8 cellular contexts compared by ENCODE assay signal in genomic region chr3:71128951-71129350, GRCh38.
DNase-seq lines count a peak whose midpoint lies in the region; ATAC-seq, FAIRE-seq and TF ChIP-seq lines count a peak whose summit lies in the region.

No MANE protein-coding gene starts in this region.

- no peaks in the 10 kb centered on the region for H3K9me3 ChIP-seq in astrocyte (ENCODE audit: insufficient read depth, low read depth, low read length)
- no peaks in the 10 kb centered on the region for H3K9me3 ChIP-seq in tibial nerve
- no peaks in the 10 kb centered on the region for H3K9me3 ChIP-seq in neuronal stem cell (replicated peaks in 1 of 2; ENCODE audit: control insufficient read depth in 2 of 2, insufficient read depth in 1 of 2, low read depth in 1 of 2, low read length in 2 of 2)

- no peak for FAIRE-seq in astrocyte (lab: Jason Lieb, UNC)

- no peaks in the 10 kb centered on the region for H3K27me3 Mint-ChIP-seq in activated T-cell treated with anti-CD3 and anti-CD28 coated beads, Interleukin-2, amount 50 U/mL, for 72 hours (ENCODE audit: low read depth)
- H3K27me3 Mint-ChIP-seq in astrocyte (ENCODE audit: low read depth, unreplicated experiment): no peaks in the 10 kb centered on the region
- no peaks in the 10 kb centered on the region for H3K27me3 Mint-ChIP-seq in memory B cell

- H3K4me2 ChIP-seq in astrocyte (ENCODE audit: low read length) (peak overlapping the region; percentile 88), neuronal stem cell (ENCODE audit: insufficient read depth, low read length, poor library complexity, severe bottlenecking) (no peak overlapping the region)

- no peak overlapping the region for H3K14ac ChIP-seq in neuronal stem cell (ENCODE audit: low read length)

- H3K18ac ChIP-seq in neuronal stem cell (ENCODE audit: low read length): no peak overlapping the region

- H2BK5ac ChIP-seq in neuronal stem cell (ENCODE audit: low read length): no peak overlapping the region

- no peak overlapping the region for H3K4ac ChIP-seq in neuronal stem cell (ENCODE audit: low read length)

- no peak for TF ChIP-seq POLR2A in tibial nerve (IDR thresholded peaks at IDR 0.05)

- WGBS in tibial nerve, 2 donors: 8 to 9% methylated on average over 6 of the region's 6 CpGs
- no CpG with 5 or more reads among the region's 6 CpGs for WGBS in neuronal stem cell (ENCODE audit: extremely low coverage in 2 of 2, insufficient read length in 2 of 2, insufficient replicate concordance in 1 of 2), 2 donors

- no peaks in the 10 kb centered on the region for H3K9me3 Mint-ChIP-seq in activated T-cell treated with anti-CD3 and anti-CD28 coated beads, Interleukin-2, amount 50 U/mL, for 72 hours
- H3K9me3 Mint-ChIP-seq in astrocyte (ENCODE audit: unreplicated experiment) (no peaks in the 10 kb centered on the region), memory B cell (no peaks in the 10 kb centered on the region)

- DNase-seq in activated T-cell treated with anti-CD3 and anti-CD28 coated beads, Interleukin-2, amount 50 U/mL, for 72 hours: no peak
- no peak for DNase-seq in activated T-cell treated with anti-CD3 and anti-CD28 coated beads, Interleukin-2, amount 50 U/mL, for 1 hour
- DNase-seq in astrocyte (ENCODE audit: low read depth) (no peak), memory B cell (ENCODE audit: low spot score in 2 of 2) (no peak), tibial nerve (ENCODE audit: low spot score in 2 of 2) (no peak), neuronal stem cell (ENCODE audit: low spot score) (no peak), NCI-H510A treated with DMSO at 0.1 percent for 48 hours (lab: John Stamatoyannopoulos, UW) (no peak), hippocampal formation (lab: John Stamatoyannopoulos, UW) (no peak)

- H2BK120ac ChIP-seq in neuronal stem cell (ENCODE audit: low read depth, low read length): no peak overlapping the region

- H3K4me3 ChIP-seq in astrocyte (ENCODE audit: insufficient read depth, low read depth, low read length) (peak overlapping the region; percentile 69), tibial nerve (peak overlapping the region; percentile 30 to 60 (median 44)), neuronal stem cell (ENCODE audit: low read length in 2 of 2) (peak overlapping the region in 1 of 2 donors; percentile 59)

- no peak for ATAC-seq in activated T-cell treated with anti-CD3 and anti-CD28 coated beads, Interleukin-2, amount 50 U/mL, for 72 hours (replicated peaks in 1 of 2)
- no peak for ATAC-seq in memory B cell (ENCODE audit: low read depth)

- peaks cover 61% of the 10 kb centered on the region for H3K79me2 ChIP-seq in astrocyte (ENCODE audit: insufficient read depth, low read length)

- H2AFZ ChIP-seq in astrocyte (ENCODE audit: low read depth, low read length) (no peak overlapping the region), neuronal stem cell (ENCODE audit: low read length) (no peak overlapping the region)

- H3K27ac Mint-ChIP-seq in activated T-cell treated with anti-CD3 and anti-CD28 coated beads, Interleukin-2, amount 50 U/mL, for 72 hours: peak overlapping the region; percentile 98
- H3K27ac Mint-ChIP-seq in astrocyte (ENCODE audit: unreplicated experiment): peak overlapping the region; percentile 93
- peak overlapping the region; percentile 100 for H3K27ac Mint-ChIP-seq in memory B cell

- peak in 1 of 2 donors; percentile 6 for TF ChIP-seq EP300 in tibial nerve (IDR thresholded peaks at IDR 0.05)

- no peaks in the 10 kb centered on the region for H3K36me3 ChIP-seq in astrocyte (ENCODE audit: insufficient read depth, low read length)
- H3K36me3 ChIP-seq in tibial nerve: no peaks in the 10 kb centered on the region
- peaks cover 0 to 1% of the 10 kb centered on the region in 2 donors for H3K36me3 ChIP-seq in neuronal stem cell (replicated peaks in 1 of 2; ENCODE audit: control insufficient read depth in 2 of 2, insufficient read depth in 2 of 2, low read length in 2 of 2)

- H3K4me1 ChIP-seq in astrocyte (ENCODE audit: insufficient read depth, low read length) (peaks cover 53% of the 10 kb centered on the region), tibial nerve (peaks cover 0 to 63% (median 24%) of the 10 kb centered on the region in 4 donors), neuronal stem cell (ENCODE audit: control insufficient read depth in 2 of 2, insufficient read depth in 1 of 2, low read depth in 1 of 2, low read length in 2 of 2) (peaks cover 15 to 46% of the 10 kb centered on the region in 2 donors)

- H3K4me3 Mint-ChIP-seq in activated T-cell treated with anti-CD3 and anti-CD28 coated beads, Interleukin-2, amount 50 U/mL, for 72 hours: peak overlapping the region; percentile 88 to 97
- H3K4me3 Mint-ChIP-seq in astrocyte (ENCODE audit: unreplicated experiment): peak overlapping the region; percentile 81
- peak overlapping the region; percentile 100 for H3K4me3 Mint-ChIP-seq in memory B cell

- H3K23ac ChIP-seq in neuronal stem cell (ENCODE audit: low read depth, low read length, poor library complexity): no peak overlapping the region

- H3K27ac ChIP-seq in astrocyte (ENCODE audit: low read depth, low read length) (peak overlapping the region; percentile 92), tibial nerve (peak overlapping the region; percentile 65 to 88 (median 88)), neuronal stem cell (replicated peaks; ENCODE audit: low read length) (no peak overlapping the region)

- peaks cover 71% of the 10 kb centered on the region for H3K4me1 Mint-ChIP-seq in activated T-cell treated with anti-CD3 and anti-CD28 coated beads, Interleukin-2, amount 50 U/mL, for 72 hours (ENCODE audit: low read depth)
- H3K4me1 Mint-ChIP-seq in astrocyte (ENCODE audit: low read depth, unreplicated experiment): peaks cover 53% of the 10 kb centered on the region
- H3K4me1 Mint-ChIP-seq in memory B cell: peaks cover 41% of the 10 kb centered on the region

- H4K8ac ChIP-seq in neuronal stem cell (ENCODE audit: low read depth, low read length): no peak overlapping the region

- TF ChIP-seq CTCF in astrocyte (IDR thresholded peaks at IDR 0.05; ENCODE audit: insufficient read depth, low read depth, low read length): no peak
- TF ChIP-seq CTCF in tibial nerve (IDR thresholded peaks at IDR 0.05): no peak

- H2AK5ac ChIP-seq in neuronal stem cell (ENCODE audit: low read depth, low read length): no peak overlapping the region

- H2BK12ac ChIP-seq in neuronal stem cell (ENCODE audit: low read length): no peak overlapping the region

- H3K27me3 ChIP-seq in astrocyte (ENCODE audit: insufficient read depth, low read length) (no peaks in the 10 kb centered on the region), tibial nerve (no peaks in the 10 kb centered on the region), neuronal stem cell (ENCODE audit: control insufficient read depth in 3 of 3, insufficient read depth in 3 of 3, low read depth in 1 of 3, low read length in 3 of 3) (no peaks in the 10 kb centered on the region)

- H4K91ac ChIP-seq in neuronal stem cell (ENCODE audit: low read depth, low read length, poor library complexity): no peak overlapping the region

- no peaks in the 10 kb centered on the region for H3K79me1 ChIP-seq in neuronal stem cell (ENCODE audit: low read depth, low read length)

- H4K20me1 ChIP-seq in astrocyte (ENCODE audit: insufficient read depth, low read length): peaks cover 2% of the 10 kb centered on the region

- peaks cover 10 to 11% of the 10 kb centered on the region in 2 donors for H3K36me3 Mint-ChIP-seq in activated T-cell treated with anti-CD3 and anti-CD28 coated beads, Interleukin-2, amount 50 U/mL, for 72 hours (ENCODE audit: insufficient read depth in 2 of 2)
- H3K36me3 Mint-ChIP-seq in astrocyte (ENCODE audit: low read depth, unreplicated experiment): no peaks in the 10 kb centered on the region
- peaks cover 3% of the 10 kb centered on the region for H3K36me3 Mint-ChIP-seq in memory B cell

- H3K9ac ChIP-seq in astrocyte (ENCODE audit: low read length): peak overlapping the region; percentile 92
- no peak overlapping the region for H3K9ac ChIP-seq in neuronal stem cell (ENCODE audit: low read depth, low read length, poor library complexity)

- no peak overlapping the region for H2BK15ac ChIP-seq in neuronal stem cell (ENCODE audit: low read length)
